20 cellular contexts compared by ENCODE assay signal in genomic region chr6:76885861-76886301, GRCh38.
DNase-seq lines count a peak whose midpoint lies in the region; ATAC-seq, FAIRE-seq and TF ChIP-seq lines count a peak whose summit lies in the region.
"Had no signal": no experiment of that assay in that cellular context is flagged by ENCODE, and none has a peak within 500 bp of the region (broad histone marks: within the 10 kb centered on the region; RNA-seq: fewer than 3 reads in every experiment).

No MANE protein-coding gene starts in this region.

- ATAC-seq in left lobe of liver (peak; percentile 95), GM21367 (IDR thresholded peaks at IDR 0.05; ENCODE audit: unreplicated experiment) (no peak)
- ATAC-seq: activated CD4-positive, CD25-positive, alpha-beta regulatory T cell treated with anti-CD3 and anti-CD28 coated beads, Interleukin-2, amount 50 U/mL, for 24 hours; lower lobe of right lung; stimulated activated effector memory CD8-positive, alpha-beta T cell treated with anti-CD3 and anti-CD28 coated beads, Interleukin-12 subunit alpha, Interleukin-12 subunit beta, amount 100 ng/mL, for 72 hours had no signal

- peaks cover 0 to 44% (median 9%) of the 10 kb centered on the region in 4 donors for H3K4me1 ChIP-seq in tibial artery
- no peaks in the 10 kb centered on the region for H3K4me1 ChIP-seq in vagina
- H3K4me1 ChIP-seq: HAP-1, lower lobe of right lung, thyroid gland had no signal

- H3K36me3 ChIP-seq in bronchial epithelial cell (ENCODE audit: control insufficient read depth, insufficient read depth, low read length) (no peaks in the 10 kb centered on the region), tibial artery (no peaks in the 10 kb centered on the region), vagina (no peaks in the 10 kb centered on the region)
- H3K36me3 ChIP-seq: HAP-1, lower lobe of right lung, thyroid gland had no signal

- TF ChIP-seq CTCF in bronchial epithelial cell (IDR thresholded peaks at IDR 0.05; ENCODE audit: insufficient read depth, low read length, severe bottlenecking) (no peak), tibial artery (IDR thresholded peaks at IDR 0.05) (no peak), vagina (IDR thresholded peaks at IDR 0.05) (no peak)

- no peaks in the 10 kb centered on the region for H3K27me3 ChIP-seq in bronchial epithelial cell (ENCODE audit: control insufficient read depth, insufficient read depth, low read length)
- no peaks in the 10 kb centered on the region for H3K27me3 ChIP-seq in tibial artery
- H3K27me3 ChIP-seq in vagina = no peaks in the 10 kb centered on the region
- H3K27me3 ChIP-seq: thyroid gland had no signal

- FAIRE-seq in bronchial epithelial cell (lab: Jason Lieb, UNC) = no peak

- DNase-seq in LHCN-M2 (ENCODE audit: low read depth) (peak; percentile 85), bronchial epithelial cell (ENCODE audit: low read depth) (peak; percentile 76), left lobe of liver (ENCODE audit: low spot score) (no peak), tibial artery (no peak), vagina (ENCODE audit: extremely low spot score in 2 of 2) (no peak), epidermal melanocyte (ENCODE audit: insufficient read length, low spot score) (no peak)
- DNase-seq: activated CD8-positive, alpha-beta memory T cell treated with anti-CD3 and anti-CD28 coated beads for 24 hours; central memory CD4-positive, alpha-beta T cell; DMS 273 treated with DMSO at 0.1 percent for 48 hours; lower lobe of right lung; MM.1S; naive B cell; NCI-H1694 treated with DMSO at 0.1 percent for 48 hours; NCI-H345; Right ventricle myocardium superior; thyroid gland had no signal

- H3K9me3 ChIP-seq in tibial artery (peaks cover 0 to 4% (median 0%) of the 10 kb centered on the region in 3 donors), vagina (no peaks in the 10 kb centered on the region)
- H3K9me3 ChIP-seq: HAP-1, lower lobe of right lung, thyroid gland had no signal

- H3K27ac ChIP-seq in tibial artery = peak overlapping the region; percentile 73 to 75
- no peak overlapping the region for H3K27ac ChIP-seq in vagina
- H3K27ac ChIP-seq: lower lobe of right lung, thyroid gland had no signal

- intact Hi-C loops in tibial artery (cut with DNase I; ENCODE audit: low total_unique reads) (loop anchor here (10.0 kb wide), 1 partner anchor 569 kb away; no protein-coding TSS in a partner anchor), vagina (cut with DNase I) (no loop called here)

- no peak overlapping the region for H3K4me3 ChIP-seq in bronchial epithelial cell (ENCODE audit: low read depth, low read length)
- H3K4me3 ChIP-seq in tibial artery = no peak overlapping the region
- H3K4me3 ChIP-seq in vagina = no peak overlapping the region
- H3K4me3 ChIP-seq: HAP-1, lower lobe of right lung, thyroid gland had no signal

- no peak for TF ChIP-seq POLR2A in vagina (IDR thresholded peaks at IDR 0.05)

Comparison
In these comparisons a context has a peak if more than half of its experiments do, and no peak if none do; other contexts are left out.
1. DNase-seq: peak in LHCN-M2 (single experiment) and bronchial epithelial cell (single experiment); none in left lobe of liver (single experiment), tibial artery (0 of 2), vagina (0 of 2) and epidermal melanocyte (single experiment).